ENCODE assay signal across 8 cellular contexts in genomic region chr4:41216294-41217019, GRCh38. TPM values are rescaled to one million over a fixed set of nuclear protein-coding genes. Genes with fewer than 3 reads are reported as not detected.
DNase-seq lines count a peak whose midpoint lies in the region; ATAC-seq and TF ChIP-seq lines count a peak whose summit lies in the region.

No MANE protein-coding gene starts in this region.

- no peaks in the 10 kb centered on the region for H3K36me3 Mint-ChIP-seq in activated naive CD8-positive, alpha-beta T cell treated with anti-CD3 and anti-CD28 coated beads, Interleukin-2, amount 50 U/mL, for 24 hours (ENCODE audit: low read depth)

- H3K27me3 Mint-ChIP-seq in activated naive CD8-positive, alpha-beta T cell treated with anti-CD3 and anti-CD28 coated beads, Interleukin-2, amount 50 U/mL, for 24 hours = peaks cover 62% of the 10 kb centered on the region

- H3K4me3 ChIP-seq in Peyer's patch (peak overlapping the region; percentile 37 to 88 (median 57)), right cardiac atrium (ENCODE audit: low read length) (peak overlapping the region; percentile 43), rectal smooth muscle tissue (ENCODE audit: low read length) (peak overlapping the region; percentile 84)

- H3K9me3 Mint-ChIP-seq in activated naive CD8-positive, alpha-beta T cell treated with anti-CD3 and anti-CD28 coated beads, Interleukin-2, amount 50 U/mL, for 24 hours = no peaks in the 10 kb centered on the region

- DNase-seq in DMS153 (lab: John Stamatoyannopoulos, UW) = peak; percentile 73
- DNase-seq in HuH-7 (ENCODE audit: low spot score) = peak; percentile 89
- peak; percentile 32 to 91 (median 85) for DNase-seq in Peyer's patch
- peak; percentile 70 for DNase-seq in activated naive CD8-positive, alpha-beta T cell treated with anti-CD3 and anti-CD28 coated beads, Interleukin-2, amount 50 U/mL, for 24 hours
- DNase-seq in right cardiac atrium = peak; percentile 71 to 87 (median 83)
- no peak for DNase-seq in globus pallidus (ENCODE audit: low spot score)

- H3K9ac ChIP-seq in rectal smooth muscle tissue (ENCODE audit: low read length) = peak overlapping the region; percentile 79

- TF ChIP-seq POLR2A in Peyer's patch (IDR thresholded peaks at IDR 0.05) = peak; percentile 61 to 81

- H3K27me3 ChIP-seq in Peyer's patch = no peaks in the 10 kb centered on the region
- H3K27me3 ChIP-seq in right cardiac atrium (ENCODE audit: control insufficient read depth, insufficient read depth) = no peaks in the 10 kb centered on the region
- H3K27me3 ChIP-seq in rectal smooth muscle tissue (ENCODE audit: control insufficient read depth, insufficient read depth, low read length) = no peaks in the 10 kb centered on the region

- 1% methylated on average over 59 of the region's 59 CpGs for WGBS in right cardiac atrium

- H3K4me1 ChIP-seq in Peyer's patch = peaks cover 0 to 14% (median 7%) of the 10 kb centered on the region in 4 donors
- peaks cover 4% of the 10 kb centered on the region for H3K4me1 ChIP-seq in right cardiac atrium (ENCODE audit: control insufficient read depth, insufficient read depth, low read length)
- peaks cover 3% of the 10 kb centered on the region for H3K4me1 ChIP-seq in rectal smooth muscle tissue (ENCODE audit: control insufficient read depth, insufficient read depth, low read length)

- H3K9me3 ChIP-seq in Peyer's patch (no peaks in the 10 kb centered on the region), right cardiac atrium (ENCODE audit: control insufficient read depth, low read length) (no peaks in the 10 kb centered on the region)

- H3K4me1 Mint-ChIP-seq in activated naive CD8-positive, alpha-beta T cell treated with anti-CD3 and anti-CD28 coated beads, Interleukin-2, amount 50 U/mL, for 24 hours = peaks cover 26% of the 10 kb centered on the region

- H3K4me3 Mint-ChIP-seq in activated naive CD8-positive, alpha-beta T cell treated with anti-CD3 and anti-CD28 coated beads, Interleukin-2, amount 50 U/mL, for 24 hours = peak overlapping the region; percentile 78

- intact Hi-C loops in right cardiac atrium (cut with DNase I) = loop anchor here in 3 of 4 donors (5.0 to 10.0 kb wide), 2 partner anchors 289 to 292 kb away; no protein-coding TSS in a partner anchor

- ATAC-seq in GM21515 (IDR thresholded peaks at IDR 0.05; ENCODE audit: unreplicated experiment) = peak; percentile 49
- peak; percentile 57 for ATAC-seq in activated naive CD8-positive, alpha-beta T cell treated with anti-CD3 and anti-CD28 coated beads, Interleukin-2, amount 50 U/mL, for 24 hours
- peak; percentile 21 to 51 for ATAC-seq in right cardiac atrium

- H3K27ac Mint-ChIP-seq in activated naive CD8-positive, alpha-beta T cell treated with anti-CD3 and anti-CD28 coated beads, Interleukin-2, amount 50 U/mL, for 24 hours = peak overlapping the region; percentile 68

- peak in 3 of 6 experiments; percentile 49 to 56 (median 52) for TF ChIP-seq CTCF in Peyer's patch (IDR thresholded peaks at IDR 0.05)

- H3K27ac ChIP-seq in Peyer's patch = peak overlapping the region; percentile 49 to 92 (median 81)
- H3K27ac ChIP-seq in right cardiac atrium (ENCODE audit: low read length) = peak overlapping the region; percentile 31
- H3K27ac ChIP-seq in rectal smooth muscle tissue (ENCODE audit: low read depth, low read length) = peak overlapping the region; percentile 70

- H3K36me3 ChIP-seq in Peyer's patch = no peaks in the 10 kb centered on the region
- no peaks in the 10 kb centered on the region for H3K36me3 ChIP-seq in rectal smooth muscle tissue (ENCODE audit: control insufficient read depth, insufficient read depth, low read length)

RNA-seq across cellular contexts. Expression of gene APBB2, which starts 2.1 kb away (rescaled TPM):
- 10 to 100 TPM; 47.5 to 99.9 (median 57.5) TPM for total RNA-seq in Peyer's patch
- 10 to 100 TPM; 36.6 to 46.2 (median 39.6) TPM for total RNA-seq in right cardiac atrium
- polyA plus RNA-seq in right cardiac atrium = 12.7 TPM

RNA-seq across cellular contexts. Expression of gene UCHL1, which starts 40.3 kb away (rescaled TPM):
- 10 to 100 TPM in 3 of 4 donors, 1 to 10 TPM in 1; 7.0 to 61.1 (median 19.0) TPM for total RNA-seq in Peyer's patch
- total RNA-seq in right cardiac atrium = 10 to 100 TPM in 3 of 4 donors, 1 to 10 TPM in 1; 8.3 to 47.7 (median 28.4) TPM
- 63.9 TPM for polyA plus RNA-seq in right cardiac atrium

Comparison
In these comparisons a context has a peak if more than half of its experiments do, and no peak if none do; other contexts are left out.
1. H3K27ac ChIP-seq: peak in every context shown above with its lines; median percentile 81 in Peyer's patch; 70 in rectal smooth muscle tissue; 31 in right cardiac atrium.